18 cellular contexts compared by ENCODE assay signal in the genomic region with DNA sequence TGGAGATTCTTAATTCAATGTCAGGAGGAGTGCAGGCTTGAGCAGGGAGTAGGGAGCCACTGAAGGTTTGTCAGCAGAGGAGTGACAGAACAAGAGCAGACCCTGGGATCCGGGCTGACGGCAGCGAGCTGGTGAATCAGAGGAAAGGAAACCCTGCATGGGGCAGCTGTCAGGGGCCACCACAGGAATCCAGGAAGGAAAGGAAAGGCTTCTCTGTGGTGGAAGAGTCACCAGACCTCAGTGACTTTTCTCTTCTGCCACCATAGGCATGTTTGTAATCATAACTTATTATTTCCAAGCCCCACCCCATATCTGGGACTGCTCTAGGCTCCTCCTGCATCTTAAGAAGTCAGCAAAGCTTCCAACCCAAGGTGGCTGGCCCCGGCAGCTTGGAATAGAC.
DNase-seq lines count a peak whose midpoint lies in the region; ATAC-seq, FAIRE-seq and TF ChIP-seq lines count a peak whose summit lies in the region.
"Had no signal": no experiment of that assay in that cellular context is flagged by ENCODE, and none has a peak within 500 bp of the region (broad histone marks: within the 10 kb centered on the region; RNA-seq: fewer than 3 reads in every experiment).

No MANE protein-coding gene starts in this region.

- intact Hi-C loops in HepG2 (cut with micrococcal nuclease; ENCODE audit: unreplicated experiment) = no loop called here

- FAIRE-seq in HepG2 (lab: Jason Lieb, UNC) = no peak
- FAIRE-seq: keratinocyte had no signal

- no peaks in the 10 kb centered on the region for H4K20me1 ChIP-seq in HepG2 (ENCODE audit: insufficient read depth, low read length)

- no peak for ATAC-seq in HepG2
- no peak for ATAC-seq in HG02970 (IDR thresholded peaks at IDR 0.05; ENCODE audit: low FRiP score, unreplicated experiment)

- no peak overlapping the region for H3K4me2 ChIP-seq in HepG2 (ENCODE audit: low read depth, low read length)
- H3K4me2 ChIP-seq: PC-9 had no signal

- H3K27me3 ChIP-seq in HepG2 (ENCODE audit: control insufficient read depth in 1 of 2, insufficient read depth in 2 of 2, low read length in 2 of 2) = no peaks in the 10 kb centered on the region

- TF ChIP-seq RAD21 in HepG2 (CRISPR knock-in tag; IDR thresholded peaks at IDR 0.05) = no peak

- TF ChIP-seq POLR2A in NB4 (IDR thresholded peaks at IDR 0.05; ENCODE audit: extremely low read depth, insufficient read length) (no peak), HepG2 (IDR thresholded peaks at IDR 0.05; ENCODE audit: insufficient read depth in 1 of 2, low read depth in 2 of 2, low read length in 2 of 2) (no peak)

- no peaks in the 10 kb centered on the region for H3K9me3 Mint-ChIP-seq in endothelial cell (ENCODE audit: unreplicated experiment)
- H3K9me3 Mint-ChIP-seq: activated B cell treated with CpG ODN at 0.5 μM for 24 hours; activated naive CD4-positive, alpha-beta T cell treated with anti-CD3 and anti-CD28 coated beads for 36 hours; stimulated activated naive CD8-positive, alpha-beta T cell treated with anti-CD3 and anti-CD28 coated beads, Interleukin-15, Interleukin-2, amounts not matched to agents 100 ng/mL and 50 ng/mL, for 24 hours had no signal

- H3K4me1 ChIP-seq in HepG2 (ENCODE audit: insufficient read depth, low read length) = peaks cover 9% of the 10 kb centered on the region

- no peak overlapping the region for H3K27ac ChIP-seq in HepG2 (ENCODE audit: extremely low read length, insufficient read depth, low read length)
- H3K27ac ChIP-seq: PC-9 had no signal

- peaks cover 3% of the 10 kb centered on the region for H3K27me3 Mint-ChIP-seq in endothelial cell (ENCODE audit: unreplicated experiment)
- H3K27me3 Mint-ChIP-seq: activated B cell treated with CpG ODN at 0.5 μM for 24 hours; stimulated activated naive CD8-positive, alpha-beta T cell treated with anti-CD3 and anti-CD28 coated beads, Interleukin-15, Interleukin-2, amounts not matched to agents 100 ng/mL and 50 ng/mL, for 24 hours had no signal

- 73% methylated on average over 3 of the region's 4 CpGs for WGBS in HepG2 (ENCODE audit: low lambda C conversion rate)

- no TSS peak for BruUV-seq in HepG2 (replicated peaks; lab: Mats Ljungman, UMichigan)

- in situ Hi-C loops in HepG2 (cut with HindIII; ENCODE audit: extremely low pct_ligation_motif_present, low pct_unique_long_range_greater_than_20kb) = loop anchor here (25.0 kb wide), 1 partner anchor 315 kb away; no protein-coding TSS in a partner anchor

- no peaks in the 10 kb centered on the region for H3K36me3 Mint-ChIP-seq in endothelial cell (ENCODE audit: low read depth, unreplicated experiment)

- TF ChIP-seq CTCF in NB4 (IDR thresholded peaks at IDR 0.05; ENCODE audit: low read depth, low read length) (no peak), endothelial cell (IDR thresholded peaks at IDR 0.05; ENCODE audit: unreplicated experiment) (no peak), HepG2 (CRISPR knock-in tag; IDR thresholded peaks at IDR 0.05) (no peak)

- TF ChIP-seq EP300 in HepG2 (IDR thresholded peaks at IDR 0.05; ENCODE audit: low read depth in 2 of 2, low read length in 2 of 2) (no peak), HepG2 (CRISPR knock-in tag; IDR thresholded peaks at IDR 0.05; ENCODE audit: borderline replicate concordance) (no peak)

- H3K27ac Mint-ChIP-seq in endothelial cell (ENCODE audit: unreplicated experiment) = peak overlapping the region; percentile 18
- H3K27ac Mint-ChIP-seq: activated B cell treated with CpG ODN at 0.5 μM for 24 hours; activated naive CD4-positive, alpha-beta T cell treated with anti-CD3 and anti-CD28 coated beads for 36 hours; IgD-negative memory B cell; stimulated activated naive CD8-positive, alpha-beta T cell treated with anti-CD3 and anti-CD28 coated beads, Interleukin-15, Interleukin-2, amounts not matched to agents 100 ng/mL and 50 ng/mL, for 24 hours had no signal

- H2AFZ ChIP-seq in HepG2 (ENCODE audit: low read length) = no peak overlapping the region
- H2AFZ ChIP-seq: PC-9 had no signal

- POLR2A ChIA-PET in HepG2 (lab: Yijun Ruan, JAX) = no interaction called here

- H3K9ac ChIP-seq in HepG2 (ENCODE audit: insufficient read depth, low read depth, low read length) = no peak overlapping the region

- no peak overlapping the region for H3K4me3 Mint-ChIP-seq in endothelial cell (ENCODE audit: unreplicated experiment)
- H3K4me3 Mint-ChIP-seq: activated B cell treated with CpG ODN at 0.5 μM for 24 hours; activated naive CD4-positive, alpha-beta T cell treated with anti-CD3 and anti-CD28 coated beads for 36 hours; IgD-negative memory B cell; neural crest cell; stimulated activated naive CD8-positive, alpha-beta T cell treated with anti-CD3 and anti-CD28 coated beads, Interleukin-15, Interleukin-2, amounts not matched to agents 100 ng/mL and 50 ng/mL, for 24 hours had no signal

- peak; percentile 71 for DNase-seq in GDM1 (lab: John Stamatoyannopoulos, UW)
- peak; percentile 39 for DNase-seq in NB4 (ENCODE audit: low read depth)
- peak; percentile 9 for DNase-seq in endothelial cell (ENCODE audit: low spot score)
- peak; percentile 64 for DNase-seq in renal cortical epithelial cell (ENCODE audit: low read depth)
- DNase-seq in HepG2 (ENCODE audit: low spot score) = no peak
- DNase-seq in amygdala (lab: John Stamatoyannopoulos, UW) = no peak
- DNase-seq in GM19240 (ENCODE audit: insufficient read length, low spot score) = no peak
- DNase-seq: activated B cell treated with CpG ODN at 0.5 μM for 24 hours; activated naive CD4-positive, alpha-beta T cell treated with anti-CD3 and anti-CD28 coated beads for 36 hours; DMS79; NCI-H2171 treated with DMSO at 0.1 percent for 48 hours; PC-9; stimulated activated CD4-positive, alpha-beta T cell treated with anti-CD3 and anti-CD28 coated beads, Interleukin-1b, Interleukin-23, amount 100 ng/mL, for 48 hours had no signal

- H3K79me2 ChIP-seq in HepG2 (ENCODE audit: insufficient read depth, low read length) = no peaks in the 10 kb centered on the region

- CTCF ChIA-PET in HepG2 (lab: Yijun Ruan, JAX; ENCODE audit: low intra/inter-chr PET ratio, low total read pairs) = no interaction called here

- H3K4me3 ChIP-seq in NB4 (ENCODE audit: low read depth, low read length) (no peak overlapping the region), HepG2 (replicated peaks in 1 of 3; ENCODE audit: insufficient read depth in 1 of 3, low read depth in 2 of 3, low read length in 3 of 3) (no peak overlapping the region)
- H3K4me3 ChIP-seq: PC-9 had no signal

- no peaks in the 10 kb centered on the region for H3K9me3 ChIP-seq in HepG2 (ENCODE audit: low read length)

- H3K4me1 Mint-ChIP-seq in endothelial cell (ENCODE audit: unreplicated experiment) = peaks cover 21% of the 10 kb centered on the region

- H3K36me3 ChIP-seq in HepG2 (replicated peaks in 1 of 2; ENCODE audit: control insufficient read depth in 1 of 2, insufficient read depth in 2 of 2, low read length in 2 of 2) = no peaks in the 10 kb centered on the region

TF ChIP-seq in HepG2, 621 proteins besides CTCF, POLR2A, EP300 and RAD21 (continues in another document):
- no peak for TF ChIP-seq PCBP2 (optimal IDR thresholded peaks at IDR 0.05; ENCODE audit: low read depth, low read length, poor library complexity, severe bottlenecking)
- TF ChIP-seq, protein P1, sequence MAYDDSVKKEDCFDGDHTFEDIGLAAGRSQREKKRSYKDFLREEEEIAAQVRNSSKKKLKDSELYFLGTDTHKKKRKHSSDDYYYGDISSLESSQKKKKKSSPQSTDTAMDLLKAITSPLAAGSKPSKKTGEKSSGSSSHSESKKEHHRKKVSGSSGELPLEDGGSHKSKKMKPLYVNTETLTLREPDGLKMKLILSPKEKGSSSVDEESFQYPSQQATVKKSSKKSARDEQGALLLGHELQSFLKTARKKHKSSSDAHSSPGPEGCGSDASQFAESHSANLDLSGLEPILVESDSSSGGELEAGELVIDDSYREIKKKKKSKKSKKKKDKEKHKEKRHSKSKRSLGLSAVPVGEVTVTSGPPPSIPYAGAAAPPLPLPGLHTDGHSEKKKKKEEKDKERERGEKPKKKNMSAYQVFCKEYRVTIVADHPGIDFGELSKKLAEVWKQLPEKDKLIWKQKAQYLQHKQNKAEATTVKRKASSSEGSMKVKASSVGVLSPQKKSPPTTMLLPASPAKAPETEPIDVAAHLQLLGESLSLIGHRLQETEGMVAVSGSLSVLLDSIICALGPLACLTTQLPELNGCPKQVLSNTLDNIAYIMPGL (CRISPR knock-in tag; IDR thresholded peaks at IDR 0.05; ENCODE audit: borderline replicate concordance in 1 of 2, low read depth in 1 of 2) = no peak
- TF ChIP-seq ZFX (CRISPR knock-in tag; IDR thresholded peaks at IDR 0.05; ENCODE audit: low read depth) = no peak
- TF ChIP-seq CHD2 (IDR thresholded peaks at IDR 0.05; ENCODE audit: low read depth, low read length) = no peak
- TF ChIP-seq, protein P2, sequence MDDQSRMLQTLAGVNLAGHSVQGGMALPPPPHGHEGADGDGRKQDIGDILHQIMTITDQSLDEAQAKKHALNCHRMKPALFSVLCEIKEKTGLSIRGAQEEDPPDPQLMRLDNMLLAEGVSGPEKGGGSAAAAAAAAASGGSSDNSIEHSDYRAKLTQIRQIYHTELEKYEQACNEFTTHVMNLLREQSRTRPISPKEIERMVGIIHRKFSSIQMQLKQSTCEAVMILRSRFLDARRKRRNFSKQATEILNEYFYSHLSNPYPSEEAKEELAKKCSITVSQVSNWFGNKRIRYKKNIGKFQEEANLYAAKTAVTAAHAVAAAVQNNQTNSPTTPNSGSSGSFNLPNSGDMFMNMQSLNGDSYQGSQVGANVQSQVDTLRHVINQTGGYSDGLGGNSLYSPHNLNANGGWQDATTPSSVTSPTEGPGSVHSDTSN (CRISPR knock-in tag; IDR thresholded peaks at IDR 0.05; ENCODE audit: borderline replicate concordance) = no peak
- TF ChIP-seq, protein P3, sequence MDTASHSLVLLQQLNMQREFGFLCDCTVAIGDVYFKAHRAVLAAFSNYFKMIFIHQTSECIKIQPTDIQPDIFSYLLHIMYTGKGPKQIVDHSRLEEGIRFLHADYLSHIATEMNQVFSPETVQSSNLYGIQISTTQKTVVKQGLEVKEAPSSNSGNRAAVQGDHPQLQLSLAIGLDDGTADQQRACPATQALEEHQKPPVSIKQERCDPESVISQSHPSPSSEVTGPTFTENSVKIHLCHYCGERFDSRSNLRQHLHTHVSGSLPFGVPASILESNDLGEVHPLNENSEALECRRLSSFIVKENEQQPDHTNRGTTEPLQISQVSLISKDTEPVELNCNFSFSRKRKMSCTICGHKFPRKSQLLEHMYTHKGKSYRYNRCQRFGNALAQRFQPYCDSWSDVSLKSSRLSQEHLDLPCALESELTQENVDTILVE (CRISPR knock-in tag; IDR thresholded peaks at IDR 0.05) = no peak
- no peak for TF ChIP-seq ZNF782 (CRISPR knock-in tag; IDR thresholded peaks at IDR 0.05; ENCODE audit: borderline replicate concordance)
- no peak for TF ChIP-seq ZNF569 (CRISPR knock-in tag; IDR thresholded peaks at IDR 0.05; ENCODE audit: borderline replicate concordance)
- TF ChIP-seq NFKB2 (CRISPR knock-in tag; IDR thresholded peaks at IDR 0.05; ENCODE audit: borderline replicate concordance) = no peak
- no peak for TF ChIP-seq ARID2 (CRISPR knock-in tag; IDR thresholded peaks at IDR 0.05; ENCODE audit: borderline replicate concordance)
- no peak for TF ChIP-seq JDP2 (CRISPR knock-in tag; IDR thresholded peaks at IDR 0.05; ENCODE audit: borderline replicate concordance)
- no peak for TF ChIP-seq SNRNP70 (IDR thresholded peaks at IDR 0.05; ENCODE audit: low read depth, low read length)

Comparison
In these comparisons a context has a peak if more than half of its experiments do, and no peak if none do; other contexts are left out.
1. DNase-seq: peak in GDM1 (single experiment), NB4 (single experiment), endothelial cell (single experiment) and renal cortical epithelial cell (single experiment); none in HepG2 (single experiment), amygdala (0 of 56) and GM19240 (single experiment).